In the genomic region with DNA sequence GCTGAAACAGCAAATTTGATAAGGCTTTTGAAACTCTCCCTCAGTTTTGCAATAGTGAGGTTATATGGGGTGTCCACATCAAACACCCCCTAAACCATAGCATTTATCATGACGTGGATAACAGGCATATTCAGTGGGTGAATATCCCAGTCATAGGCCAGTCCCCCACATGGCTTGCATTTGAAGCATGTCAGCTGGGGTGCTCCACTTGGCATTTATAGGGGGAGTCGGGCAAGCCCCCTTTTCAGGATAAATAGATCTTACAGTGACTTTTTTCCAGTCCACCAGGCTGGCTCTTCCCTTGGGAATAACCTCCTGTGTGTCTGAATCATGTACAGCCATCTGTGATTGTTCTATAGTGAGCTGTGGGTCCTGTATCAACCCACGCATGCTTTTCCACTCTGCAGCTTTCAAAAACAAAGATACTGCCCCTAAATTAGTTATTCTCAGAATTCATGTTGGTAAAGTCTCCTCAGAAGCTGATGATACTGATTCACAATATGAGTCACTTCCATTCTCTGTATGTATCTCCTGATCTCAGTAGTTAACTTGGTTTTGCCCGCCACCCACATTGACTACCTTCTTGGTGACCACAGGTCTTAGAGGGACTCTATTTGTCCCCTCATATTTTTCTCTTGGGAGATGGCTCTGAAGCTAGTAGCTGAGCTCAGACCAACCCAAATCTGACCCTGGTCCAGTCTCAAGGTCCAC, we compare ENCODE assay signal across 8 cellular contexts.
DNase-seq lines count a peak whose midpoint lies in the region; ATAC-seq and TF ChIP-seq lines count a peak whose summit lies in the region.

No MANE protein-coding gene starts in this region.

- ATAC-seq in GM18868 (IDR thresholded peaks at IDR 0.05; ENCODE audit: unreplicated experiment) (peak; percentile 96), HG02884 (IDR thresholded peaks at IDR 0.05; ENCODE audit: unreplicated experiment) (peak; percentile 98), HG02970 (IDR thresholded peaks at IDR 0.05; ENCODE audit: low FRiP score, unreplicated experiment) (no peak)
- peak; percentile 91 for ATAC-seq in activated CD8-positive, alpha-beta memory T cell treated with anti-CD3 and anti-CD28 coated beads, Interleukin-2, amount 10 ng/mL, durations not matched to agents 7 days and 5 days

- H3K4me1 Mint-ChIP-seq in activated CD8-positive, alpha-beta memory T cell treated with anti-CD3 and anti-CD28 coated beads, Interleukin-2, amount 10 ng/mL, durations not matched to agents 7 days and 5 days: peaks cover 45% of the 10 kb centered on the region

- peak overlapping the region; percentile 52 for H3K4me3 Mint-ChIP-seq in activated CD8-positive, alpha-beta memory T cell treated with anti-CD3 and anti-CD28 coated beads, Interleukin-2, amount 10 ng/mL, durations not matched to agents 7 days and 5 days

- CTCF ChIA-PET in activated CD8-positive, alpha-beta memory T cell treated with anti-CD3 and anti-CD28 coated beads, Interleukin-2, amount 10 ng/mL, durations not matched to agents 7 days and 5 days (lab: Charles Lee): interaction anchor here (0.8 to 3.4 kb wide), 6 partner anchors 9 to 84 kb away, joined by 3 to 16 read pairs (median 4); no protein-coding TSS in a partner anchor

- H3K27me3 Mint-ChIP-seq in activated CD8-positive, alpha-beta memory T cell treated with anti-CD3 and anti-CD28 coated beads, Interleukin-2, amount 10 ng/mL, durations not matched to agents 7 days and 5 days: peaks cover 22% of the 10 kb centered on the region

- peaks cover 24% of the 10 kb centered on the region for H3K36me3 Mint-ChIP-seq in activated CD8-positive, alpha-beta memory T cell treated with anti-CD3 and anti-CD28 coated beads, Interleukin-2, amount 10 ng/mL, durations not matched to agents 7 days and 5 days

- TF ChIP-seq POLR2A in Peyer's patch (IDR thresholded peaks at IDR 0.05) (no peak), breast epithelium (IDR thresholded peaks at IDR 0.05) (no peak)

- TF ChIP-seq CTCF in Peyer's patch (IDR thresholded peaks at IDR 0.05) (no peak), breast epithelium (IDR thresholded peaks at IDR 0.05) (no peak)

- H3K9me3 ChIP-seq in Peyer's patch: no peaks in the 10 kb centered on the region
- no peaks in the 10 kb centered on the region for H3K9me3 ChIP-seq in breast epithelium

- H3K27ac Mint-ChIP-seq in activated CD8-positive, alpha-beta memory T cell treated with anti-CD3 and anti-CD28 coated beads, Interleukin-2, amount 10 ng/mL, durations not matched to agents 7 days and 5 days: peak overlapping the region; percentile 94

- H3K27me3 ChIP-seq in Peyer's patch (no peaks in the 10 kb centered on the region), breast epithelium (no peaks in the 10 kb centered on the region)

- intact Hi-C loops in breast epithelium (cut with DNase I; ENCODE audit: low total_unique reads): loop anchor here (2.0 kb wide), 1 partner anchor 75 kb away; no protein-coding TSS in a partner anchor

- H3K4me3 ChIP-seq in Peyer's patch (no peak overlapping the region), breast epithelium (no peak overlapping the region)

- peak; percentile 93 for DNase-seq in activated CD8-positive, alpha-beta memory T cell treated with anti-CD3 and anti-CD28 coated beads, Interleukin-2, amount 10 ng/mL, durations not matched to agents 7 days and 5 days
- DNase-seq in stimulated activated CD4-positive, alpha-beta T cell treated with anti-CD3 and anti-CD28 coated beads, Interleukin-2, amount 100 ng/mL, for 24 hours: peak; percentile 53 to 59
- DNase-seq in Peyer's patch: no peak
- DNase-seq in breast epithelium (ENCODE audit: low spot score in 2 of 2): no peak
- DNase-seq in NCI-H510A treated with DMSO at 0.1 percent for 48 hours (lab: John Stamatoyannopoulos, UW): no peak

- peaks cover 4% of the 10 kb centered on the region for H3K9me3 Mint-ChIP-seq in activated CD8-positive, alpha-beta memory T cell treated with anti-CD3 and anti-CD28 coated beads, Interleukin-2, amount 10 ng/mL, durations not matched to agents 7 days and 5 days (ENCODE audit: low read depth)

- H3K27ac ChIP-seq in Peyer's patch (no peak overlapping the region), breast epithelium (no peak overlapping the region)

- H3K36me3 ChIP-seq in Peyer's patch (no peaks in the 10 kb centered on the region), breast epithelium (no peaks in the 10 kb centered on the region)

- H3K4me1 ChIP-seq in Peyer's patch: no peaks in the 10 kb centered on the region
- H3K4me1 ChIP-seq in breast epithelium: no peaks in the 10 kb centered on the region

Comparison
In these comparisons a context has a peak if more than half of its experiments do, and no peak if none do; other contexts are left out.
1. DNase-seq: peak in activated CD8-positive, alpha-beta memory T cell treated with anti-CD3 and anti-CD28 coated beads, Interleukin-2, amount 10 ng/mL, durations not matched to agents 7 days and 5 days (single experiment) and stimulated activated CD4-positive, alpha-beta T cell treated with anti-CD3 and anti-CD28 coated beads, Interleukin-2, amount 100 ng/mL, for 24 hours (2 of 2); none in Peyer's patch (0 of 3), breast epithelium (0 of 2) and NCI-H510A treated with DMSO at 0.1 percent for 48 hours (single experiment).